ENCODE assay signal across 29 cellular contexts in the genomic region with DNA sequence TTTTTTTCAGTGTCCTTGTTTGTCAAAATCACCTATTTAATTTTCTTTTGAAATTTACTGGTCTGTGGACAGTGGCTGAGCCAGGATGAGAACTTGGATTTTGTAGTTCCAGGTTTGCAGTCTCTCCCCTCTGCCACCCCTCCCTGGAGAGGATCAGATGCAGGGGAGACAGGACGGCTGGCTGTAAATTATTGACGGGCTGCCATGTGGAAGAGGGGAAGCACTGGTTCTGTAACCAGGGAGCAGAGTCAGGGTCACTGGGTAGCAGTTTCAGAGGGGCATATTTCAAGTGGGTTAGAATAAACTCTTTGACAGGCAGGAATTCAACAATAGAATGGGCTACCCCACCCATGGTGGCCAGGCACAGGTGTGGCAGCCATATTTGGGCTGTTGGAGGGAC.
"Had no signal": no experiment of that assay in that cellular context is flagged by ENCODE, and none has a peak within 500 bp of the region (broad histone marks: within the 10 kb centered on the region; RNA-seq: fewer than 3 reads in every experiment).

No MANE protein-coding gene starts in this region.

- ATAC-seq: activated CD4-positive, CD25-positive, alpha-beta regulatory T cell treated with anti-CD3 and anti-CD28 coated beads, Interleukin-2, amount 50 U/mL, for 24 hours; naive thymus-derived CD8-positive, alpha-beta T cell had no signal

- FAIRE-seq: astrocyte, endometrium, small intestine had no signal

- H3K27ac ChIP-seq: brain microvascular endothelial cell, epithelial cell of prostate, ovary, sigmoid colon, suprapubic skin, tibial nerve, WERI-Rb-1 had no signal

- H3K4me1 ChIP-seq: esophagus squamous epithelium, sigmoid colon, suprapubic skin had no signal

- H3K4me3 ChIP-seq: esophagus squamous epithelium, ovary, sigmoid colon, stomach, suprapubic skin, tibial nerve had no signal

- DNase-seq: activated CD4-positive, alpha-beta memory T cell treated with anti-CD3 and anti-CD28 coated beads for 36 hours; activated CD4-positive, alpha-beta T cell treated with anti-CD3 and anti-CD28 coated beads for 48 hours; activated CD8-positive, alpha-beta memory T cell treated with anti-CD3 and anti-CD28 coated beads, Interleukin-2, amount 50 U/mL, for 4 hours; activated effector memory CD4-positive, alpha-beta T cell treated with anti-CD3 and anti-CD28 coated beads, Interleukin-2, amount 50 U/mL, for 16 hours; activated naive CD4-positive, alpha-beta T cell treated with anti-CD3 and anti-CD28 coated beads, Interleukin-2, amount 10 ng/mL, durations not matched to agents 7 days and 5 days; activated naive CD8-positive, alpha-beta T cell treated with anti-CD3 and anti-CD28 coated beads, Interleukin-2, amount 10 ng/mL, durations not matched to agents 7 days and 5 days; activated T-cell treated with anti-CD3 and anti-CD28 coated beads, Interleukin-2, amount 50 U/mL, for 1 hour; brain microvascular endothelial cell; central memory CD4-positive, alpha-beta T cell; effector CD8-positive, alpha-beta T cell; esophagus squamous epithelium; naive thymus-derived CD8-positive, alpha-beta T cell; ovary; small intestine; stimulated activated CD4-positive, alpha-beta T cell treated with anti-CD3 and anti-CD28 coated beads, Interleukin-1b, Interleukin-23, amount 100 ng/mL, for 48 hours; stimulated activated CD4-positive, alpha-beta T cell treated with anti-CD3 and anti-CD28 coated beads, Interleukin-4, amount 100 ng/mL, for 4 hours; stimulated activated CD8-positive, alpha-beta memory T cell treated with anti-CD3 and anti-CD28 coated beads, Interleukin-4, amount 100 ng/mL, for 48 hours; stimulated activated naive B cell treated with anti-CD40 and anti-IgM and Interleukin-4, amounts not matched to agents 10 μg/mL and 1 μg/mL and 100 μg/mL, for 72 hours; stomach; SW 1271; T-helper 9 cell; WERI-Rb-1 had no signal

- H3K36me3 ChIP-seq: brain microvascular endothelial cell, esophagus squamous epithelium, ovary, sigmoid colon, stomach, suprapubic skin, tibial nerve, WERI-Rb-1 had no signal

- H3K27me3 ChIP-seq: brain microvascular endothelial cell, ovary, sigmoid colon, stomach, suprapubic skin, tibial nerve had no signal

- H3K9me3 ChIP-seq: esophagus squamous epithelium, ovary, sigmoid colon, stomach, suprapubic skin, tibial nerve had no signal
